Comparison of ENCODE assay signal across 1 cellular context in the genomic region with DNA sequence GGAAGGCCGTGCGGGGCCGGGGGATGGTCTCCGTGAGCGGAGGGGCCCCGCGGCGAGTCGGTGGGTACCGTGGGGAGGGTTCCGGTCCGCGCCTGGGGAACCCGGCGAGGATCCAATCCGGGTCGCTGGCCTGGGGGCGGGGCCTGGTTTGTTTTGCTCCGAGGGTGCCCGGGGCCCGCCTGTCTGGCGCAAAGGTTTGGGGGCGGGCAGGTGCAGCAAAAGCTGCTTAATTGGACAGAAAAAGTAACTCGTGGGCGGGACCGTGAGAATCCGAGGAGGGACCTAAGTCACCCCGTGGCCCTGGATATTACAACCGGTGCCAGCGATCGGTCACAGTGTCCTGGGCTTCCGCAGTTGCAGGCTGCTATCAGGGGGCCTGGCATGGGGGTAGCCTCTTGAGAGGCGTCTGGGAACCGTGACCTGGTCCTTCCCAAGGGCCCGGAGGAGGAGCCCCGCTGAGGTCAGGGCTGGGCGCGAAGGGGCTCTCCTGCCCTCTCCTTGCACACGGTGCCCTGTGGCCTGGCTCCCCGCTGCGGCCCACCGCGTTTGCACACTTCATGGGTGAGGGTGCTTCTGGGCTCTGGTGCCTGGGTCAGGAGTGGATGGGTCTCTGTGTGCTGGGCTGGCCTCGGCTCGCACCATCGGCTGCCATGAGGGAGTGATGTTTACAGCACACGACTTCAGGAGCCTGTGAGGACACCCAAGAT.
TF ChIP-seq lines count a peak whose summit lies in the region.

No MANE protein-coding gene starts in this region.

TF ChIP-seq in K562, 482 proteins besides CTCF, POLR2A, EP300 and RAD21 (continued from another document and continues in another):
- TF ChIP-seq CCNT2 (IDR thresholded peaks at IDR 0.05; ENCODE audit: borderline replicate concordance, extremely low read depth, insufficient read length, low read depth, low read length) (no peak), ZFP36 (IDR thresholded peaks at IDR 0.05; ENCODE audit: low read depth, low read length, partially characterized antibody) (no peak), JUN (IDR thresholded peaks at IDR 0.05; ENCODE audit: borderline replicate concordance, low read depth, low read length) (no peak), JUN (CRISPR knock-in tag; IDR thresholded peaks at IDR 0.05; ENCODE audit: borderline replicate concordance) (peak; percentile 25; the same call in 1 of the 2 replicates), CBFB (CRISPR knock-in tag; IDR thresholded peaks at IDR 0.05) (no peak), PTRF (tag; IDR thresholded peaks at IDR 0.05) (no peak), NR2F6 (CRISPR knock-in tag; IDR thresholded peaks at IDR 0.05) (no peak), PCBP1 (IDR thresholded peaks at IDR 0.05; ENCODE audit: low read depth, low read length, poor library complexity, severe bottlenecking) (peak; percentile 65), SREBF2 (CRISPR knock-in tag; IDR thresholded peaks at IDR 0.05) (no peak), ZNF324 (CRISPR knock-in tag; IDR thresholded peaks at IDR 0.05) (no peak), KHSRP (IDR thresholded peaks at IDR 0.05) (no peak), TFE3 (CRISPR knock-in tag; IDR thresholded peaks at IDR 0.05) (no peak), ILK (tag; IDR thresholded peaks at IDR 0.05; ENCODE audit: borderline replicate concordance, low read depth) (no peak), E2F1 (CRISPR knock-in tag; IDR thresholded peaks at IDR 0.05) (no peak), DIDO1 (tag; IDR thresholded peaks at IDR 0.05; ENCODE audit: low read depth) (no peak), ASH1L (IDR thresholded peaks at IDR 0.05; ENCODE audit: borderline replicate concordance, low read depth, partially characterized antibody) (no peak), ZFP30 (CRISPR knock-in tag; IDR thresholded peaks at IDR 0.05; ENCODE audit: borderline replicate concordance) (no peak), BACH1 (tag; IDR thresholded peaks at IDR 0.05) (no peak), EGR1 (conservative IDR thresholded peaks at IDR 0.05) (peak; percentile 13; the same call in 1 of the 2 replicates), ZNF354B (CRISPR knock-in tag; IDR thresholded peaks at IDR 0.05) (no peak), NFYB (IDR thresholded peaks at IDR 0.05; ENCODE audit: extremely low read depth, insufficient read length) (no peak), BRD4 (IDR thresholded peaks at IDR 0.05) (no peak), TOE1 (IDR thresholded peaks at IDR 0.05; ENCODE audit: borderline replicate concordance) (no peak), TOE1 (CRISPR knock-in tag; IDR thresholded peaks at IDR 0.05; ENCODE audit: borderline replicate concordance, low read depth) (no peak), ZNF277 (CRISPR knock-in tag; IDR thresholded peaks at IDR 0.05; ENCODE audit: borderline replicate concordance) (no peak), MTF1 (CRISPR knock-in tag; IDR thresholded peaks at IDR 0.05; ENCODE audit: borderline replicate concordance) (no peak), CAMTA2 (CRISPR knock-in tag; conservative IDR thresholded peaks at IDR 0.05) (no peak), HDAC6 (IDR thresholded peaks at IDR 0.05; ENCODE audit: low read depth, low read length) (no peak), ZBED1 (IDR thresholded peaks at IDR 0.05) (no peak), E2F3 (CRISPR knock-in tag; IDR thresholded peaks at IDR 0.05) (0 out of 2 replicates have a peak, but pooled peaks have one; percentile 39), CEBPB (tag; IDR thresholded peaks at IDR 0.05) (no peak), ZNF668 (CRISPR knock-in tag; IDR thresholded peaks at IDR 0.05) (no peak), MEIS2 (IDR thresholded peaks at IDR 0.05; ENCODE audit: partially characterized antibody) (no peak), ZFP91 (CRISPR knock-in tag; IDR thresholded peaks at IDR 0.05) (0 out of 2 replicates have a peak, but pooled peaks have one; percentile 31), MAZ (CRISPR knock-in tag; conservative IDR thresholded peaks at IDR 0.05 in 1 of 2, IDR thresholded peaks at IDR 0.05 in 1 of 2) (peak in 1 of 2 experiments; percentile 25; a peak in 1 of 4 replicates), ZNF165 (CRISPR knock-in tag; IDR thresholded peaks at IDR 0.05; ENCODE audit: borderline replicate concordance) (no peak), JUND (IDR thresholded peaks at IDR 0.05; ENCODE audit: borderline replicate concordance, low read depth, low read length) (no peak), JUND (tag; IDR thresholded peaks at IDR 0.05; ENCODE audit: borderline replicate concordance, low read depth, low read length) (no peak), TEAD2 (tag; IDR thresholded peaks at IDR 0.05) (no peak), HDAC2 (IDR thresholded peaks at IDR 0.05) (no peak), OTX1 (CRISPR knock-in tag; IDR thresholded peaks at IDR 0.05) (no peak), MCM5 (IDR thresholded peaks at IDR 0.05; ENCODE audit: low read depth) (no peak), ELF2 (CRISPR knock-in tag; IDR thresholded peaks at IDR 0.05) (no peak), MAFK (IDR thresholded peaks at IDR 0.05; ENCODE audit: low read length) (no peak), NCOA6 (IDR thresholded peaks at IDR 0.05) (no peak), TGIF2 (CRISPR knock-in tag; IDR thresholded peaks at IDR 0.05) (0 out of 2 replicates have a peak, but pooled peaks have one; percentile 31), CCAR2 (IDR thresholded peaks at IDR 0.05; ENCODE audit: low read depth, low read length) (no peak), NR2C1 (IDR thresholded peaks at IDR 0.05) (peak; percentile 50; the same call in 1 of the 2 replicates), NR2C1 (tag; IDR thresholded peaks at IDR 0.05) (0 out of 2 replicates have a peak, but pooled peaks have one; percentile 16)
- TF ChIP-seq, protein P1, sequence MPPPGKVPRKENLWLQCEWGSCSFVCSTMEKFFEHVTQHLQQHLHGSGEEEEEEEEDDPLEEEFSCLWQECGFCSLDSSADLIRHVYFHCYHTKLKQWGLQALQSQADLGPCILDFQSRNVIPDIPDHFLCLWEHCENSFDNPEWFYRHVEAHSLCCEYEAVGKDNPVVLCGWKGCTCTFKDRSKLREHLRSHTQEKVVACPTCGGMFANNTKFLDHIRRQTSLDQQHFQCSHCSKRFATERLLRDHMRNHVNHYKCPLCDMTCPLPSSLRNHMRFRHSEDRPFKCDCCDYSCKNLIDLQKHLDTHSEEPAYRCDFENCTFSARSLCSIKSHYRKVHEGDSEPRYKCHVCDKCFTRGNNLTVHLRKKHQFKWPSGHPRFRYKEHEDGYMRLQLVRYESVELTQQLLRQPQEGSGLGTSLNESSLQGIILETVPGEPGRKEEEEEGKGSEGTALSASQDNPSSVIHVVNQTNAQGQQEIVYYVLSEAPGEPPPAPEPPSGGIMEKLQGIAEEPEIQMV (tag; conservative IDR thresholded peaks at IDR 0.05; ENCODE audit: low read depth): no peak
- TF ChIP-seq, protein P2, sequence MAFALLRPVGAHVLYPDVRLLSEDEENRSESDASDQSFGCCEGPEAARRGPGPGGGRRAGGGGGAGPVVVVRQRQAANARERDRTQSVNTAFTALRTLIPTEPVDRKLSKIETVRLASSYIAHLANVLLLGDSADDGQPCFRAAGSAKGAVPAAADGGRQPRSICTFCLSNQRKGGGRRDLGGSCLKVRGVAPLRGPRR (CRISPR knock-in tag; IDR thresholded peaks at IDR 0.05): 0 out of 2 replicates have a peak, but pooled peaks have one; percentile 43
- TF ChIP-seq, protein P3, sequence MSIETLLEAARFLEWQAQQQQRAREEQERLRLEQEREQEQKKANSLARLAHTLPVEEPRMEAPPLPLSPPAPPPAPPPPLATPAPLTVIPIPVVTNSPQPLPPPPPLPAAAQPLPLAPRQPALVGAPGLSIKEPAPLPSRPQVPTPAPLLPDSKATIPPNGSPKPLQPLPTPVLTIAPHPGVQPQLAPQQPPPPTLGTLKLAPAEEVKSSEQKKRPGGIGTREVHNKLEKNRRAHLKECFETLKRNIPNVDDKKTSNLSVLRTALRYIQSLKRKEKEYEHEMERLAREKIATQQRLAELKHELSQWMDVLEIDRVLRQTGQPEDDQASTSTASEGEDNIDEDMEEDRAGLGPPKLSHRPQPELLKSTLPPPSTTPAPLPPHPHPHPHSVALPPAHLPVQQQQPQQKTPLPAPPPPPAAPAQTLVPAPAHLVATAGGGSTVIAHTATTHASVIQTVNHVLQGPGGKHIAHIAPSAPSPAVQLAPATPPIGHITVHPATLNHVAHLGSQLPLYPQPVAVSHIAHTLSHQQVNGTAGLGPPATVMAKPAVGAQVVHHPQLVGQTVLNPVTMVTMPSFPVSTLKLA (conservative IDR thresholded peaks at IDR 0.05): peak; percentile 39 to 46; a peak in 2 of 4 replicates
- TF ChIP-seq, protein P4, sequence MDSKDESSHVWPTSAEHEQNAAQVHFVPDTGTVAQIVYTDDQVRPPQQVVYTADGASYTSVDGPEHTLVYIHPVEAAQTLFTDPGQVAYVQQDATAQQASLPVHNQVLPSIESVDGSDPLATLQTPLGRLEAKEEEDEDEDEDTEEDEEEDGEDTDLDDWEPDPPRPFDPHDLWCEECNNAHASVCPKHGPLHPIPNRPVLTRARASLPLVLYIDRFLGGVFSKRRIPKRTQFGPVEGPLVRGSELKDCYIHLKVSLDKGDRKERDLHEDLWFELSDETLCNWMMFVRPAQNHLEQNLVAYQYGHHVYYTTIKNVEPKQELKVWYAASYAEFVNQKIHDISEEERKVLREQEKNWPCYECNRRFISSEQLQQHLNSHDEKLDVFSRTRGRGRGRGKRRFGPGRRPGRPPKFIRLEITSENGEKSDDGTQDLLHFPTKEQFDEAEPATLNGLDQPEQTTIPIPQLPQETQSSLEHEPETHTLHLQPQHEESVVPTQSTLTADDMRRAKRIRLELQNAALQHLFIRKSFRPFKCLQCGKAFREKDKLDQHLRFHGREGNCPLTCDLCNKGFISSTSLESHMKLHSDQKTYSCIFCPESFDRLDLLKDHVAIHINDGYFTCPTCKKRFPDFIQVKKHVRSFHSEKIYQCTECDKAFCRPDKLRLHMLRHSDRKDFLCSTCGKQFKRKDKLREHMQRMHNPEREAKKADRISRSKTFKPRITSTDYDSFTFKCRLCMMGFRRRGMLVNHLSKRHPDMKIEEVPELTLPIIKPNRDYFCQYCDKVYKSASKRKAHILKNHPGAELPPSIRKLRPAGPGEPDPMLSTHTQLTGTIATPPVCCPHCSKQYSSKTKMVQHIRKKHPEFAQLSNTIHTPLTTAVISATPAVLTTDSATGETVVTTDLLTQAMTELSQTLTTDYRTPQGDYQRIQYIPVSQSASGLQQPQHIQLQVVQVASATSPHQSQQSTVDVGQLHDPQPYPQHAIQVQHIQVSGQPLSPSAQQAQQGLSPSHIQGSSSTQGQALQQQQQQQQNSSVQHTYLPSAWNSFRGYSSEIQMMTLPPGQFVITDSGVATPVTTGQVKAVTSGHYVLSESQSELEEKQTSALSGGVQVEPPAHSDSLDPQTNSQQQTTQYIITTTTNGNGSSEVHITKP (IDR thresholded peaks at IDR 0.05; ENCODE audit: partially characterized antibody): no peak
- TF ChIP-seq, protein P5, sequence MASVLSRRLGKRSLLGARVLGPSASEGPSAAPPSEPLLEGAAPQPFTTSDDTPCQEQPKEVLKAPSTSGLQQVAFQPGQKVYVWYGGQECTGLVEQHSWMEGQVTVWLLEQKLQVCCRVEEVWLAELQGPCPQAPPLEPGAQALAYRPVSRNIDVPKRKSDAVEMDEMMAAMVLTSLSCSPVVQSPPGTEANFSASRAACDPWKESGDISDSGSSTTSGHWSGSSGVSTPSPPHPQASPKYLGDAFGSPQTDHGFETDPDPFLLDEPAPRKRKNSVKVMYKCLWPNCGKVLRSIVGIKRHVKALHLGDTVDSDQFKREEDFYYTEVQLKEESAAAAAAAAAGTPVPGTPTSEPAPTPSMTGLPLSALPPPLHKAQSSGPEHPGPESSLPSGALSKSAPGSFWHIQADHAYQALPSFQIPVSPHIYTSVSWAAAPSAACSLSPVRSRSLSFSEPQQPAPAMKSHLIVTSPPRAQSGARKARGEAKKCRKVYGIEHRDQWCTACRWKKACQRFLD (CRISPR knock-in tag; IDR thresholded peaks at IDR 0.05): no peak
